ENCODE assay signal across 10 cellular contexts in the genomic region with DNA sequence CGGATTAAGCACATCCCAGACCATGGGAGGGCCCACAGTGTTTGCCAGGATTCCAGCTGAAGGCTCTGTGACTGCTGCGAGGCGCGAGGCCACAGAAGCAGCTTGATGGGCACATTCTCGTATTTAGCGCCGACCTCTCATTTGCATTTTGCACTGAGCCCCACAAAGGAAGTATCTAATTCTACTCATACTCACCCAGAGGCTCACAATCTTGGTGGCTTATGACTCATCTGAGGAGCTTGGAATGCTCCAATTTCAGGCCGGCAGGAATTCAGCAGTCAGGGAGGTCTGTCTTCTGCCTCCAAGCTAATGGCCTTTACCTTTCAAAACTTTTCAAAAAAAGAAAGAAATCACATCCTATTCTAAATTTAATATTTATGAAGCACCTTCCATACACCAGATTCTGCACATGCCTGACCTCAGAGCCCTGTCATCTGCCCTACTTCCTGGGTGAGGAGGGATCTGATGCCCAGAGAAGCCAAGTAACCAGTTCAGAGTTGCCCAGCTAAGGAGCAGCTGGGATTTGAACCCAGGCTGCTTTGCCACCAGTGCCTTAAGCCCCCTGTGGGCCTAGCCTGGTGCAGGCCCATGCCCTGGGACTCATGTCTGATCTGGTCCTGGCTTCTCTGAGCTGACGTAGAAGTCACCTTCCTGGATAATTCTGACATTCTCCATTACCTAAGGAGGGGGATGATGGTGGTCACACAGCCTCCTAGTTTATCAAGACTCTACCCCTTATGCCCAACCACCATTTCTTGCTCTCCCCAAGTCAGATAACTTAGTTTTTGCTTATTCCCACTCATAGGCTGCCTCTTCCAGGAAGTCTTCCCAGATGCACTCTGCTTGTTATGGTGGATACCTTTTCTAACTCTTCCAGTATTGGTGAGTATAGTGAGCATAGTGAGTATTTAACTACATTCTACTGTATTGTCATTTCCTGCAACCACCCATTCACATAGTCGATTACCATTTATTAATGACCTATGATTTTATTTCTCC.
DNase-seq lines count a peak whose midpoint lies in the region; ATAC-seq and TF ChIP-seq lines count a peak whose summit lies in the region.
"Had no signal": no experiment of that assay in that cellular context is flagged by ENCODE, and none has a peak within 500 bp of the region (broad histone marks: within the 10 kb centered on the region; RNA-seq: fewer than 3 reads in every experiment).

No MANE protein-coding gene starts in this region.

- ATAC-seq in mucosa of descending colon (peak; percentile 20), GM19463 (IDR thresholded peaks at IDR 0.05; ENCODE audit: unreplicated experiment) (no peak)
- ATAC-seq: activated CD8-positive, alpha-beta T cell treated with anti-CD3 and anti-CD28 coated beads for 36 hours had no signal

- H3K9me2 ChIP-seq in Karpas-422 (replicated peaks; ENCODE audit: insufficient read depth, low read length): no peaks in the 10 kb centered on the region

- H4K20me1 ChIP-seq in Karpas-422 (ENCODE audit: insufficient read depth, low read depth, low read length): no peaks in the 10 kb centered on the region

- WGBS in prostate gland: 42% methylated on average over 10 of the region's 10 CpGs

- TF ChIP-seq CTCF in choroid plexus epithelial cell (conservative IDR thresholded peaks at IDR 0.05; ENCODE audit: low read depth, low read length) (no peak), mucosa of descending colon (IDR thresholded peaks at IDR 0.05) (no peak), prostate gland (IDR thresholded peaks at IDR 0.05) (no peak), GM10248 (IDR thresholded peaks at IDR 0.05; ENCODE audit: control extremely low read depth, extremely low read depth, low read depth, missing control alignments) (no peak)

- intact Hi-C loops in mucosa of descending colon (cut with DNase I, micrococcal nuclease) (no loop called here), prostate gland (cut with DNase I) (no loop called here)

- TF ChIP-seq POLR2A in prostate gland (IDR thresholded peaks at IDR 0.05): no peak

- H3K27me3 ChIP-seq in Karpas-422 (ENCODE audit: low read length) (no peaks in the 10 kb centered on the region), prostate gland (replicated peaks; ENCODE audit: insufficient read depth) (peaks cover 23% of the 10 kb centered on the region)
- H3K27me3 ChIP-seq: cardiac muscle cell had no signal

- H3K79me2 ChIP-seq in Karpas-422 (ENCODE audit: low read length): no peaks in the 10 kb centered on the region

- H2AFZ ChIP-seq in Karpas-422 (ENCODE audit: low read length): no peak overlapping the region

- POLR2A ChIA-PET in GM10248 (lab: Yijun Ruan, JAX): no interaction called here

- DNase-seq in DMS53 (lab: John Stamatoyannopoulos, UW) (peak; percentile 84), Karpas-422 (peak; percentile 81), choroid plexus epithelial cell (ENCODE audit: low read depth) (peak; percentile 85), mucosa of descending colon (no peak), prostate gland (ENCODE audit: low spot score) (no peak), GM10248 (ENCODE audit: extremely low spot score) (no peak), NCI-H1092 (lab: John Stamatoyannopoulos, UW) (no peak)
- DNase-seq: activated CD8-positive, alpha-beta T cell treated with anti-CD3 and anti-CD28 coated beads for 36 hours had no signal

- no peaks in the 10 kb centered on the region for H3K9me3 ChIP-seq in Karpas-422 (ENCODE audit: low read length)
- no peaks in the 10 kb centered on the region for H3K9me3 ChIP-seq in mucosa of descending colon
- H3K9me3 ChIP-seq in prostate gland: no peaks in the 10 kb centered on the region

- no peak overlapping the region for H3K27ac ChIP-seq in Karpas-422 (ENCODE audit: low read length)
- H3K27ac ChIP-seq in prostate gland: no peak overlapping the region
- H3K27ac ChIP-seq: cardiac muscle cell had no signal

- peak overlapping the region; percentile 19 for H3K4me2 ChIP-seq in Karpas-422 (ENCODE audit: low read depth, low read length, poor library complexity, severe bottlenecking)

- no peak overlapping the region for H3K9ac ChIP-seq in Karpas-422 (ENCODE audit: low read length)

- H3K4me1 ChIP-seq in Karpas-422 (ENCODE audit: low read length): peaks cover 19% of the 10 kb centered on the region
- H3K4me1 ChIP-seq in mucosa of descending colon (ENCODE audit: low read depth): no peaks in the 10 kb centered on the region
- no peaks in the 10 kb centered on the region for H3K4me1 ChIP-seq in prostate gland (replicated peaks)

- no peaks in the 10 kb centered on the region for H3K36me3 ChIP-seq in Karpas-422 (ENCODE audit: insufficient read depth, low read length)
- H3K36me3 ChIP-seq in mucosa of descending colon (ENCODE audit: low read depth): no peaks in the 10 kb centered on the region
- H3K36me3 ChIP-seq in prostate gland: no peaks in the 10 kb centered on the region
- H3K36me3 ChIP-seq: cardiac muscle cell had no signal

- CTCF ChIA-PET in GM10248 (lab: Yijun Ruan, JAX): no interaction called here

- H3K4me3 ChIP-seq in Karpas-422 (ENCODE audit: low read length) (no peak overlapping the region), choroid plexus epithelial cell (ENCODE audit: low read depth, low read length) (no peak overlapping the region), mucosa of descending colon (no peak overlapping the region), prostate gland (no peak overlapping the region)
- H3K4me3 ChIP-seq: cardiac muscle cell had no signal

Comparison
In these comparisons a context has a peak if more than half of its experiments do, and no peak if none do; other contexts are left out.
1. DNase-seq: peak in DMS53 (single experiment), Karpas-422 (single experiment) and choroid plexus epithelial cell (single experiment); none in mucosa of descending colon (0 of 3), prostate gland (single experiment), GM10248 (single experiment) and NCI-H1092 (single experiment).